In the genomic region with DNA sequence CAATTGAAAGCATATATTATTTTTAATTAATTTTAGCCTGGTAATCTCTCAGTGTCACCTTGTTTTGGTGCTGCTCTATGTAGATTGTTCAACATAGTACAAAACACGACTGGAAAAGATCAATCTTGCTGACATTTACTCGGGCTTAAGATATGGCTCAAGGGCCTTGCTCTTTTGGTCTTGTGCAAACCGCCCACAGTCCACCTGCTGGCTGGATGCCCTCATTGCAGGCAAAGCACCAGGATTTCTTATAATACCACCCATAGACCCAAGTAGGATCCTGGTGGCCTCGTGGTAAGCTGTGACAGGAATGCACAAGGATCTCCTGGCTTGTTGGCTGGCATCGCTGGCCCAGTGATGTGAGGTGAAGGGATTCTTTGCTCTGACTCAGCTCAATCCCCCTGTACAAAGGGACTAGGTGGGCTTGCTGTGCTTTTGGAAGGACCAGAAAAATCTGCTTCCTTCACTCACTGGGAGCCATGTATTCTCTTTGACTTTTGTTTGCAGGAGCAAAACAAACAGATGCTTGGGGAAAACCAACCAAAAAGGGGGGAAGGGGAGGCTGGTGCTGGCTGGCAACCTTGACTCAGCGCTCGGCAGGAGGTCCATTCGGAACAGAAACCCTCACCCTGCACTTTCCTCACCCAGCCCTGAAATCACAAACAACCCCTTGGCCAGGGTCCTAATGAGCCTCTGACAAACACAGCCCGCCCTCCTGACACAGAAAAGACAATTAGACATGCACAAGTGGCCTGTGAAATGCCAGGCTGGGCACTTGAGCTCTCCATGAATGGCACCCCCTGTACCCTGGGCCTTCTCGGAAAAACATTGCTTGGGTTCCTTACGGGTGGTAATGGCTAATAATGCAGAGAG, we compare ENCODE assay signal across 8 cellular contexts. TPM values are rescaled to one million over a fixed set of nuclear protein-coding genes. Genes with fewer than 3 reads are reported as not detected.
A peak's percentile ranks its signal among the peaks of the same experiment; 100 is the strongest.
DNase-seq lines count a peak whose midpoint lies in the region; ATAC-seq and TF ChIP-seq lines count a peak whose summit lies in the region.

No MANE protein-coding gene starts in this region.

- CTCF ChIA-PET in SK-N-SH (lab: Yijun Ruan, JAX) = interaction anchor here (1.0 to 1.4 kb wide), 4 partner anchors 9 to 85 kb away, joined by 3 to 7 read pairs (median 4); no protein-coding TSS in a partner anchor
- CTCF ChIA-PET in activated naive CD4-positive, alpha-beta T cell treated with anti-CD3 and anti-CD28 coated beads for 36 hours (lab: Charles Lee) = interaction anchor here (0.6 to 1.5 kb wide), 5 partner anchors 27 to 86 kb away, joined by 3 to 8 read pairs (median 5); no protein-coding TSS in a partner anchor

- WGBS in SK-N-SH (ENCODE audit: low lambda C conversion rate) = 64% methylated on average over 11 of the region's 11 CpGs
- 67% methylated on average over 11 of the region's 11 CpGs for WGBS in smooth muscle cell (ENCODE audit: low lambda C conversion rate)

- no peak overlapping the region for H3K9ac ChIP-seq in SK-N-SH
- H3K9ac ChIP-seq in smooth muscle cell (ENCODE audit: low read depth) = no peak overlapping the region

- TF ChIP-seq EP300 in SK-N-SH (IDR thresholded peaks at IDR 0.05; ENCODE audit: borderline replicate concordance in 1 of 2, low read depth in 1 of 2, low read length in 1 of 2) = no peak

- peaks cover 0 to 6% of the 10 kb centered on the region in 2 experiments; a peak in 2 of 4 replicates for H3K4me1 ChIP-seq in SK-N-SH (ENCODE audit: control insufficient read depth in 1 of 2, insufficient read depth in 2 of 2, low read depth in 1 of 2, low read length in 1 of 2)
- H3K4me1 ChIP-seq in left ventricle myocardium inferior = peaks cover 16% of the 10 kb centered on the region
- H3K4me1 ChIP-seq in smooth muscle cell (ENCODE audit: low read depth) = peaks cover 5% of the 10 kb centered on the region

- H3K27me3 Mint-ChIP-seq in activated naive CD4-positive, alpha-beta T cell treated with anti-CD3 and anti-CD28 coated beads for 36 hours (ENCODE audit: low read depth) = no peaks in the 10 kb centered on the region
- H3K27me3 Mint-ChIP-seq in stimulated activated memory B cell treated with anti-CD40 and anti-IgM and Interleukin-4, amounts not matched to agents 10 μg/mL and 1 μg/mL and 100 μg/mL, for 72 hours = peaks cover 19% of the 10 kb centered on the region

- H3K4me3 Mint-ChIP-seq in activated naive CD4-positive, alpha-beta T cell treated with anti-CD3 and anti-CD28 coated beads for 36 hours = no peak overlapping the region
- no peak overlapping the region for H3K4me3 Mint-ChIP-seq in stimulated activated memory B cell treated with anti-CD40 and anti-IgM and Interleukin-4, amounts not matched to agents 10 μg/mL and 1 μg/mL and 100 μg/mL, for 72 hours

- ATAC-seq in stimulated activated memory B cell treated with anti-CD40 and anti-IgM and Interleukin-4, amounts not matched to agents 10 μg/mL and 1 μg/mL and 100 μg/mL, for 72 hours = no peak

- H3K4me3 ChIP-seq in SK-N-SH (ENCODE audit: low read depth in 2 of 2, low read length in 1 of 2) = no peak overlapping the region
- H3K4me3 ChIP-seq in left ventricle myocardium inferior = no peak overlapping the region
- no peak overlapping the region for H3K4me3 ChIP-seq in smooth muscle cell

- peak; percentile 47 for DNase-seq in EH (ENCODE audit: low read depth)
- DNase-seq in NCI-H1048 (lab: John Stamatoyannopoulos, UW) = peak; percentile 21
- DNase-seq in SK-N-SH = peak; percentile 72
- peak; percentile 85 for DNase-seq in activated naive CD4-positive, alpha-beta T cell treated with anti-CD3 and anti-CD28 coated beads for 36 hours
- peak; percentile 53 for DNase-seq in left ventricle myocardium inferior
- no peak for DNase-seq in smooth muscle cell (lab: John Stamatoyannopoulos, UW; ENCODE audit: unreplicated experiment)
- DNase-seq in occipital lobe (lab: John Stamatoyannopoulos, UW) = no peak

- H3F3A ChIP-seq in SK-N-SH (replicated peaks; ENCODE audit: insufficient read depth) (no peaks in the 10 kb centered on the region), smooth muscle cell (ENCODE audit: low read depth) (no peaks in the 10 kb centered on the region)

- no peak overlapping the region for H2AFZ ChIP-seq in SK-N-SH (ENCODE audit: low read depth)
- H2AFZ ChIP-seq in smooth muscle cell (ENCODE audit: low read depth) = no peak overlapping the region

- no peaks in the 10 kb centered on the region for H3K9me3 ChIP-seq in SK-N-SH
- H3K9me3 ChIP-seq in left ventricle myocardium inferior (replicated peaks) = no peaks in the 10 kb centered on the region
- no peaks in the 10 kb centered on the region for H3K9me3 ChIP-seq in smooth muscle cell (replicated peaks; ENCODE audit: low read depth)

- intact Hi-C loops in activated naive CD4-positive, alpha-beta T cell treated with anti-CD3 and anti-CD28 coated beads for 36 hours (cut with micrococcal nuclease) = loop anchor here (1.0 to 5.0 kb wide), 3 partner anchors 48 to 201 kb away; no protein-coding TSS in a partner anchor
- intact Hi-C loops in left ventricle myocardium inferior (cut with micrococcal nuclease) = no loop called here

- peaks cover 4% of the 10 kb centered on the region for H3K4me1 Mint-ChIP-seq in activated naive CD4-positive, alpha-beta T cell treated with anti-CD3 and anti-CD28 coated beads for 36 hours (ENCODE audit: low read depth)
- no peaks in the 10 kb centered on the region for H3K4me1 Mint-ChIP-seq in stimulated activated memory B cell treated with anti-CD40 and anti-IgM and Interleukin-4, amounts not matched to agents 10 μg/mL and 1 μg/mL and 100 μg/mL, for 72 hours

- H4K20me1 ChIP-seq in SK-N-SH (ENCODE audit: insufficient read depth) = no peaks in the 10 kb centered on the region
- no peaks in the 10 kb centered on the region for H4K20me1 ChIP-seq in smooth muscle cell (ENCODE audit: low read depth)

- no peak overlapping the region for H3K4me2 ChIP-seq in SK-N-SH
- no peak overlapping the region for H3K4me2 ChIP-seq in smooth muscle cell

- no peaks in the 10 kb centered on the region for H3K9me2 ChIP-seq in SK-N-SH

- no peaks in the 10 kb centered on the region for H3K9me3 Mint-ChIP-seq in activated naive CD4-positive, alpha-beta T cell treated with anti-CD3 and anti-CD28 coated beads for 36 hours
- no peaks in the 10 kb centered on the region for H3K9me3 Mint-ChIP-seq in stimulated activated memory B cell treated with anti-CD40 and anti-IgM and Interleukin-4, amounts not matched to agents 10 μg/mL and 1 μg/mL and 100 μg/mL, for 72 hours

- no peak overlapping the region for H3K27ac Mint-ChIP-seq in activated naive CD4-positive, alpha-beta T cell treated with anti-CD3 and anti-CD28 coated beads for 36 hours
- no peak overlapping the region for H3K27ac Mint-ChIP-seq in stimulated activated memory B cell treated with anti-CD40 and anti-IgM and Interleukin-4, amounts not matched to agents 10 μg/mL and 1 μg/mL and 100 μg/mL, for 72 hours

- no peaks in the 10 kb centered on the region for H3K36me3 Mint-ChIP-seq in activated naive CD4-positive, alpha-beta T cell treated with anti-CD3 and anti-CD28 coated beads for 36 hours (ENCODE audit: low read depth)
- no peaks in the 10 kb centered on the region for H3K36me3 Mint-ChIP-seq in stimulated activated memory B cell treated with anti-CD40 and anti-IgM and Interleukin-4, amounts not matched to agents 10 μg/mL and 1 μg/mL and 100 μg/mL, for 72 hours

- TF ChIP-seq RAD21 in SK-N-SH (IDR thresholded peaks at IDR 0.05; ENCODE audit: low read length) = peak; percentile 51

- no peak overlapping the region for H3K27ac ChIP-seq in SK-N-SH (ENCODE audit: low read depth in 2 of 2, low read length in 1 of 2)
- H3K27ac ChIP-seq in left ventricle myocardium inferior (replicated peaks) = no peak overlapping the region
- no peak overlapping the region for H3K27ac ChIP-seq in smooth muscle cell (ENCODE audit: low read depth)

- H3K36me3 ChIP-seq in SK-N-SH (replicated peaks in 1 of 2; ENCODE audit: control insufficient read depth in 1 of 2, insufficient read depth in 2 of 2, low read length in 1 of 2) (no peaks in the 10 kb centered on the region), left ventricle myocardium inferior (no peaks in the 10 kb centered on the region), smooth muscle cell (ENCODE audit: low read depth) (no peaks in the 10 kb centered on the region)

- H3K79me2 ChIP-seq in SK-N-SH (ENCODE audit: insufficient read depth) (no peaks in the 10 kb centered on the region), smooth muscle cell (ENCODE audit: low read depth) (no peaks in the 10 kb centered on the region)

- H3K27me3 ChIP-seq in SK-N-SH (ENCODE audit: insufficient read depth) = no peaks in the 10 kb centered on the region
- no peaks in the 10 kb centered on the region for H3K27me3 ChIP-seq in left ventricle myocardium inferior (ENCODE audit: low read depth)
- no peaks in the 10 kb centered on the region for H3K27me3 ChIP-seq in smooth muscle cell (ENCODE audit: low read depth)

- peak; percentile 63 for TF ChIP-seq CTCF in SK-N-SH (IDR thresholded peaks at IDR 0.05)
- TF ChIP-seq CTCF in left ventricle myocardium inferior (IDR thresholded peaks at IDR 0.05; ENCODE audit: borderline replicate concordance) = peak; percentile 66
- peak; percentile 46 for TF ChIP-seq CTCF in smooth muscle cell (IDR thresholded peaks at IDR 0.05; ENCODE audit: borderline replicate concordance, insufficient read depth, poor library complexity, severe bottlenecking)

- POLR2A ChIA-PET in SK-N-SH (lab: Yijun Ruan, JAX) = no interaction called here

TF ChIP-seq in SK-N-SH, 30 proteins besides CTCF, POLR2A, EP300 and RAD21:
- peak; percentile 49 for TF ChIP-seq SMC3 (IDR thresholded peaks at IDR 0.05; ENCODE audit: low read depth, low read length)
- no peak for TF ChIP-seq CHD2 (IDR thresholded peaks at IDR 0.05; ENCODE audit: low read length, partially characterized antibody)

RNA-seq across cellular contexts. Expression of a gene that starts 36.6 kb away (rescaled TPM):
- polyA plus RNA-seq in SK-N-SH (2012; rRNA removed) (9.7 and 10.1 TPM in 2 replicates), smooth muscle cell (8.4 and 9.6 TPM in 2 replicates)
- 7.4 and 9.3 TPM in 2 replicates for polyA plus RNA-seq in SK-N-SH (2012; cell fraction: cytosol; rRNA removed)
- 7.9 and 10.5 TPM in 2 replicates for polyA plus RNA-seq in SK-N-SH (2012; cell fraction: nucleus; rRNA removed)
- 10 to 100 TPM; 13.2 to 14.4 TPM for total RNA-seq in activated naive CD4-positive, alpha-beta T cell treated with anti-CD3 and anti-CD28 coated beads for 36 hours
- total RNA-seq in left ventricle myocardium inferior (34.1 TPM), smooth muscle cell (13.6 and 15.4 TPM in 2 replicates), occipital lobe (16.1 TPM)

RNA-seq across cellular contexts. Expression of a gene that starts 56.0 kb away (rescaled TPM):
- 0.26 and 0.43 TPM in 2 replicates for polyA plus RNA-seq in SK-N-SH (2012; rRNA removed)
- 0.05 and 0.28 TPM in 2 replicates for polyA plus RNA-seq in SK-N-SH (2012; cell fraction: cytosol; rRNA removed)
- polyA plus RNA-seq in SK-N-SH (2012; cell fraction: nucleus; rRNA removed) = 0.87 and 0.94 TPM in 2 replicates
- total RNA-seq in activated naive CD4-positive, alpha-beta T cell treated with anti-CD3 and anti-CD28 coated beads for 36 hours = under 1 TPM; 0.17 to 0.36 TPM
- 25.4 TPM for total RNA-seq in left ventricle myocardium inferior
- 1.4 and 5.0 TPM in 2 replicates for total RNA-seq in smooth muscle cell
- polyA plus RNA-seq in smooth muscle cell = 5.7 and 8.1 TPM in 2 replicates
- total RNA-seq in occipital lobe = 9.2 TPM

Comparison
In these comparisons a context has a peak if more than half of its experiments do, and no peak if none do; other contexts are left out.
1. DNase-seq: peak in EH (single experiment), NCI-H1048 (single experiment), SK-N-SH (single experiment), activated naive CD4-positive, alpha-beta T cell treated with anti-CD3 and anti-CD28 coated beads for 36 hours (single experiment) and left ventricle myocardium inferior (single experiment); none in smooth muscle cell (single experiment) and occipital lobe (single experiment).
2. Peak in every context shown above with its lines, with median percentiles within 50 percentile points of each other: CTCF ChIP-seq.